In the genomic region with DNA sequence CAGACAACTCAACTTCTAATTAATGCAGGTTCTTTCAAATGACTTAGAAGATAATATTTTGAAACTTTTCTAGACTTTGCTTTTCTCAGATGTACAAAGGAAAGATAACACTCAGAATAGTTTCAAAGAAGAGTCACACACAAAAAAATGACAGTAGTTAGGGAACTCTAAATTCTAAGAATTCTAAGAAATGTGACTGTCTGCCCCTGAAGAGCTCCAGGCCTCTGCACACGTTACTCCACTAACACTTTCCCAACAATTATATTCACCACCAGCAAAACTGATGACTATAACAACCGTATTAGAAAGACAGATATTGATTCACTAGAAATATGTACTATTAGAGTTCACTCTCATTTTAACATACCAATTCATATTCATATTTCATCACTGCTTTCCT, we compare ENCODE assay signal across 24 cellular contexts.
DNase-seq lines count a peak whose midpoint lies in the region; ATAC-seq and TF ChIP-seq lines count a peak whose summit lies in the region.
"Had no signal": no experiment of that assay in that cellular context is flagged by ENCODE, and none has a peak within 500 bp of the region (broad histone marks: within the 10 kb centered on the region; RNA-seq: fewer than 3 reads in every experiment).

No MANE protein-coding gene starts in this region.

- in situ Hi-C loops in GM13977 (cut with MboI; ENCODE audit: low pct_unique_long_range_greater_than_20kb, low sequenced_read_pairs, unreplicated experiment): no loop called here

- H3K27me3 Mint-ChIP-seq in activated CD8-positive, alpha-beta T cell treated with anti-CD3 and anti-CD28 coated beads for 36 hours: no peaks in the 10 kb centered on the region
- H3K27me3 Mint-ChIP-seq in activated CD8-positive, alpha-beta T cell treated with anti-CD3 and anti-CD28 coated beads, Interleukin-2, amount 10 ng/mL, durations not matched to agents 7 days and 5 days (ENCODE audit: low read depth): no peaks in the 10 kb centered on the region
- H3K27me3 Mint-ChIP-seq in T-cell (no peaks in the 10 kb centered on the region), WTC11 (ENCODE audit: low read depth) (no peaks in the 10 kb centered on the region)

- POLR2A ChIA-PET in activated CD8-positive, alpha-beta T cell treated with anti-CD3 and anti-CD28 coated beads for 36 hours (lab: Charles Lee): no interaction called here
- POLR2A ChIA-PET in activated CD8-positive, alpha-beta T cell treated with anti-CD3 and anti-CD28 coated beads, Interleukin-2, amount 10 ng/mL, durations not matched to agents 7 days and 5 days (lab: Charles Lee): interaction anchor here (0.8 kb wide), 1 partner anchor 101 kb away, joined by 3 read pairs; no protein-coding TSS in a partner anchor
- POLR2A ChIA-PET in T-cell (lab: Charles Lee) (interaction anchor here in 1 of 2 donors (0.7 kb wide), 1 partner anchor 49 kb away, joined by 11 read pairs; no protein-coding TSS in a partner anchor), WTC11 (lab: Charles Lee) (no interaction called here)

- H3K4me3 Mint-ChIP-seq in activated CD8-positive, alpha-beta T cell treated with anti-CD3 and anti-CD28 coated beads for 36 hours: no peak overlapping the region
- H3K4me3 Mint-ChIP-seq in activated CD8-positive, alpha-beta T cell treated with anti-CD3 and anti-CD28 coated beads, Interleukin-2, amount 10 ng/mL, durations not matched to agents 7 days and 5 days: no peak overlapping the region
- no peak overlapping the region for H3K4me3 Mint-ChIP-seq in T-cell
- no peak overlapping the region for H3K4me3 Mint-ChIP-seq in WTC11
- H3K4me3 Mint-ChIP-seq: IgD-negative memory B cell had no signal

- H3K79me2 ChIP-seq in trophoblast cell (ENCODE audit: control insufficient read depth, insufficient read depth, low read length, poor library complexity): no peaks in the 10 kb centered on the region

- TF ChIP-seq CTCF in activated CD8-positive, alpha-beta T cell treated with anti-CD3 and anti-CD28 coated beads for 36 hours (IDR thresholded peaks at IDR 0.05): no peak
- TF ChIP-seq CTCF in GM13977 (IDR thresholded peaks at IDR 0.05; ENCODE audit: extremely low read depth, insufficient read depth, missing control alignments) (no peak), WTC11 (IDR thresholded peaks at IDR 0.05) (no peak)

- no peak overlapping the region for H4K12ac ChIP-seq in trophoblast cell (ENCODE audit: low read depth, low read length)

- no peaks in the 10 kb centered on the region for H3K9me3 ChIP-seq in trophoblast cell (ENCODE audit: insufficient read depth, low read depth, low read length)
- H3K9me3 ChIP-seq: Peyer's patch had no signal

- H3K9me3 Mint-ChIP-seq in activated CD8-positive, alpha-beta T cell treated with anti-CD3 and anti-CD28 coated beads for 36 hours: peaks cover 5% of the 10 kb centered on the region
- H3K9me3 Mint-ChIP-seq in activated CD8-positive, alpha-beta T cell treated with anti-CD3 and anti-CD28 coated beads, Interleukin-2, amount 10 ng/mL, durations not matched to agents 7 days and 5 days (ENCODE audit: insufficient read depth): peaks cover 15% of the 10 kb centered on the region
- H3K9me3 Mint-ChIP-seq in T-cell: peaks cover 0 to 4% (median 3%) of the 10 kb centered on the region in 3 donors
- no peaks in the 10 kb centered on the region for H3K9me3 Mint-ChIP-seq in WTC11
- H3K9me3 Mint-ChIP-seq: IgD-negative memory B cell had no signal

- H3K23ac ChIP-seq in trophoblast cell (ENCODE audit: low read length): no peak overlapping the region

- no peak overlapping the region for H3K14ac ChIP-seq in trophoblast cell (ENCODE audit: low read length)

- H3K36me3 ChIP-seq in trophoblast cell (ENCODE audit: control insufficient read depth in 1 of 2, insufficient read depth in 2 of 2, low read length in 2 of 2): no peaks in the 10 kb centered on the region
- H3K36me3 ChIP-seq: Peyer's patch had no signal

- H3K27ac ChIP-seq in trophoblast cell (ENCODE audit: low read depth, low read length): no peak overlapping the region
- H3K27ac ChIP-seq: HL-60, KMS-11, Peyer's patch, SK-N-MC had no signal

- ATAC-seq in activated CD8-positive, alpha-beta T cell treated with anti-CD3 and anti-CD28 coated beads for 36 hours: no peak
- ATAC-seq in activated CD8-positive, alpha-beta T cell treated with anti-CD3 and anti-CD28 coated beads, Interleukin-2, amount 10 ng/mL, durations not matched to agents 7 days and 5 days: no peak
- ATAC-seq in T-cell (replicated peaks in 1 of 4): no peak
- ATAC-seq in WTC11: no peak
- ATAC-seq: HCT116 had no signal

- H4K91ac ChIP-seq in trophoblast cell (ENCODE audit: low read depth, low read length): no peak overlapping the region

- no peak overlapping the region for H3K27ac Mint-ChIP-seq in activated CD8-positive, alpha-beta T cell treated with anti-CD3 and anti-CD28 coated beads for 36 hours
- H3K27ac Mint-ChIP-seq in activated CD8-positive, alpha-beta T cell treated with anti-CD3 and anti-CD28 coated beads, Interleukin-2, amount 10 ng/mL, durations not matched to agents 7 days and 5 days: no peak overlapping the region
- peak overlapping the region; percentile 40 to 67 for H3K27ac Mint-ChIP-seq in T-cell
- H3K27ac Mint-ChIP-seq in WTC11: no peak overlapping the region
- H3K27ac Mint-ChIP-seq: IgD-negative memory B cell had no signal

- H3K18ac ChIP-seq in trophoblast cell (ENCODE audit: low read length): no peak overlapping the region

- intact Hi-C loops in activated CD8-positive, alpha-beta T cell treated with anti-CD3 and anti-CD28 coated beads for 36 hours (cut with micrococcal nuclease): no loop called here

- no peak overlapping the region for H2BK120ac ChIP-seq in trophoblast cell (ENCODE audit: insufficient read depth, low read length, poor library complexity)

- H3K4ac ChIP-seq in trophoblast cell (ENCODE audit: low read depth, low read length): no peak overlapping the region

- peak; percentile 8 for DNase-seq in activated CD8-positive, alpha-beta T cell treated with anti-CD3 and anti-CD28 coated beads for 36 hours
- DNase-seq in activated CD8-positive, alpha-beta T cell treated with anti-CD3 and anti-CD28 coated beads, Interleukin-2, amount 10 ng/mL, durations not matched to agents 7 days and 5 days: no peak
- DNase-seq in T-cell: no peak
- DNase-seq in trophoblast cell: peak; percentile 27 to 77
- DNase-seq in GM13977 (ENCODE audit: low spot score): no peak
- DNase-seq in NCI-H2107 treated with DMSO at 0.1 percent for 48 hours (lab: John Stamatoyannopoulos, UW; ENCODE audit: unreplicated experiment): no peak
- no peak for DNase-seq in WTC11 (ENCODE audit: low spot score)
- DNase-seq: 8988T, ACHN, COR-L47, DMS53, MM.1S, NCI-H1417, NCI-H1694, NCI-H2029 treated with DMSO at 0.1 percent for 48 hours, NCI-H2227 treated with DMSO at 0.1 percent for 48 hours, NCI-H526 treated with DMSO at 0.1 percent for 48 hours, Peyer's patch, SHP77 treated with DMSO at 0.1 percent for 48 hours had no signal

- H3K4me1 ChIP-seq in trophoblast cell (ENCODE audit: control insufficient read depth in 1 of 2, insufficient read depth in 2 of 2, low read length in 2 of 2): no peaks in the 10 kb centered on the region
- H3K4me1 ChIP-seq: Peyer's patch had no signal

- no CpG with 5 or more reads among the region's 2 CpGs for WGBS in trophoblast cell (ENCODE audit: extremely low coverage, insufficient coverage, insufficient read length)

- H3K36me3 Mint-ChIP-seq in activated CD8-positive, alpha-beta T cell treated with anti-CD3 and anti-CD28 coated beads for 36 hours (ENCODE audit: low read depth): no peaks in the 10 kb centered on the region
- H3K36me3 Mint-ChIP-seq in activated CD8-positive, alpha-beta T cell treated with anti-CD3 and anti-CD28 coated beads, Interleukin-2, amount 10 ng/mL, durations not matched to agents 7 days and 5 days (ENCODE audit: low read depth): peaks cover 37% of the 10 kb centered on the region
- H3K36me3 Mint-ChIP-seq in T-cell: no peaks in the 10 kb centered on the region
- H3K36me3 Mint-ChIP-seq in WTC11: no peaks in the 10 kb centered on the region
- H3K36me3 Mint-ChIP-seq: IgD-negative memory B cell had no signal

- no peak overlapping the region for H2AK5ac ChIP-seq in trophoblast cell (ENCODE audit: low read length)

- CTCF ChIA-PET in activated CD8-positive, alpha-beta T cell treated with anti-CD3 and anti-CD28 coated beads for 36 hours (lab: Charles Lee): interaction anchor here (0.8 to 1.0 kb wide), 3 partner anchors 118 to 372 kb away, joined by 3 read pairs; no protein-coding TSS in a partner anchor
- CTCF ChIA-PET in activated CD8-positive, alpha-beta T cell treated with anti-CD3 and anti-CD28 coated beads, Interleukin-2, amount 10 ng/mL, durations not matched to agents 7 days and 5 days (lab: Charles Lee): interaction anchor here (1.4 to 1.5 kb wide), 2 partner anchors 28 to 150 kb away, joined by 4 read pairs; no protein-coding TSS in a partner anchor
- CTCF ChIA-PET in T-cell (lab: Charles Lee): interaction anchor here (0.6 to 1.4 kb wide), 2 partner anchors 9 to 459 kb away, joined by 3 to 5 read pairs; no protein-coding TSS in a partner anchor
- CTCF ChIA-PET in WTC11 (lab: Charles Lee): no interaction called here

- H3K27me3 ChIP-seq in trophoblast cell (ENCODE audit: insufficient read depth, low read length): no peaks in the 10 kb centered on the region
- H3K27me3 ChIP-seq: Peyer's patch had no signal

- H2BK5ac ChIP-seq in trophoblast cell (ENCODE audit: low read depth, low read length, poor library complexity): no peak overlapping the region

- H2AFZ ChIP-seq in trophoblast cell (ENCODE audit: insufficient read depth, low read length, poor library complexity): no peak overlapping the region

- no peak overlapping the region for H4K8ac ChIP-seq in trophoblast cell (ENCODE audit: low read depth, low read length)

- H2BK12ac ChIP-seq in trophoblast cell (ENCODE audit: low read length): no peak overlapping the region

- H3K4me1 Mint-ChIP-seq in activated CD8-positive, alpha-beta T cell treated with anti-CD3 and anti-CD28 coated beads for 36 hours (ENCODE audit: low read depth): peaks cover 21% of the 10 kb centered on the region
- H3K4me1 Mint-ChIP-seq in activated CD8-positive, alpha-beta T cell treated with anti-CD3 and anti-CD28 coated beads, Interleukin-2, amount 10 ng/mL, durations not matched to agents 7 days and 5 days (ENCODE audit: low read depth): peaks cover 42% of the 10 kb centered on the region
- H3K4me1 Mint-ChIP-seq in T-cell: peaks cover 37 to 44% (median 43%) of the 10 kb centered on the region in 3 donors
- peaks cover 16% of the 10 kb centered on the region for H3K4me1 Mint-ChIP-seq in WTC11
- H3K4me1 Mint-ChIP-seq: IgD-negative memory B cell had no signal

- H3K4me2 ChIP-seq in trophoblast cell (ENCODE audit: low read length): no peak overlapping the region
- H3K4me2 ChIP-seq: KMS-11 had no signal

- H3K9ac ChIP-seq in trophoblast cell (ENCODE audit: low read length): no peak overlapping the region
- H3K9ac ChIP-seq: KMS-11 had no signal

- no peaks in the 10 kb centered on the region for H3K79me1 ChIP-seq in trophoblast cell (ENCODE audit: low read length)

- no peak overlapping the region for H3K4me3 ChIP-seq in trophoblast cell (ENCODE audit: low read depth, low read length)
- H3K4me3 ChIP-seq: Peyer's patch, SK-N-MC had no signal

Comparison
In these comparisons a context has a peak if more than half of its experiments do, and no peak if none do; other contexts are left out.
1. DNase-seq: peak in activated CD8-positive, alpha-beta T cell treated with anti-CD3 and anti-CD28 coated beads for 36 hours (single experiment) and trophoblast cell (2 of 2); none in activated CD8-positive, alpha-beta T cell treated with anti-CD3 and anti-CD28 coated beads, Interleukin-2, amount 10 ng/mL, durations not matched to agents 7 days and 5 days (single experiment), T-cell (0 of 34), GM13977 (single experiment), NCI-H2107 treated with DMSO at 0.1 percent for 48 hours (single experiment) and WTC11 (single experiment).
2. H3K27ac Mint-ChIP-seq: peak in T-cell (2 of 2); none in activated CD8-positive, alpha-beta T cell treated with anti-CD3 and anti-CD28 coated beads for 36 hours (single experiment), activated CD8-positive, alpha-beta T cell treated with anti-CD3 and anti-CD28 coated beads, Interleukin-2, amount 10 ng/mL, durations not matched to agents 7 days and 5 days (single experiment) and WTC11 (single experiment).